In genomic region chr7:92685146-92686042, GRCh38 we compare ENCODE assay signal across 10 cellular contexts.
A peak's percentile ranks its signal among the peaks of the same experiment; 100 is the strongest.
DNase-seq lines count a peak whose midpoint lies in the region; ATAC-seq and TF ChIP-seq lines count a peak whose summit lies in the region.
"Had no signal": no experiment of that assay in that cellular context is flagged by ENCODE, and none has a peak within 500 bp of the region (broad histone marks: within the 10 kb centered on the region; RNA-seq: fewer than 3 reads in every experiment).

No MANE protein-coding gene starts in this region.

- no peaks in the 10 kb centered on the region for H3K27me3 ChIP-seq in gastrocnemius medialis
- H3K27me3 ChIP-seq: heart left ventricle had no signal

- no peaks in the 10 kb centered on the region for H3K36me3 ChIP-seq in mucosa of descending colon (ENCODE audit: low read depth)
- H3K36me3 ChIP-seq in gastrocnemius medialis, result no peaks in the 10 kb centered on the region
- H3K36me3 ChIP-seq: heart left ventricle had no signal

- DNase-seq in T-helper 9 cell (peak; percentile 16), mucosa of descending colon (no peak), gastrocnemius medialis (no peak), NCI-H510A treated with DMSO at 0.1 percent for 48 hours (lab: John Stamatoyannopoulos, UW) (no peak), mucosa of gallbladder (ENCODE audit: low spot score) (no peak)
- DNase-seq in activated T-cell treated with anti-CD3 and anti-CD28 coated beads, Interleukin-2, amount 50 U/mL, for 48 hours, result peak; percentile 63 to 72
- peak; percentile 21 for DNase-seq in stimulated activated CD8-positive, alpha-beta memory T cell treated with anti-CD3 and anti-CD28 coated beads, Interleukin-7, amount 100 ng/mL, for 24 hours (ENCODE audit: low read depth)
- DNase-seq: EL, heart left ventricle had no signal

- H3K4me3 ChIP-seq in mucosa of descending colon (no peak overlapping the region), gastrocnemius medialis (no peak overlapping the region)
- H3K4me3 ChIP-seq: heart left ventricle had no signal

- TF ChIP-seq POLR2A in gastrocnemius medialis (IDR thresholded peaks at IDR 0.05), result no peak

- H3K27ac ChIP-seq in gastrocnemius medialis, result no peak overlapping the region

- no peak for TF ChIP-seq CTCF in mucosa of descending colon (IDR thresholded peaks at IDR 0.05)
- TF ChIP-seq CTCF in gastrocnemius medialis (IDR thresholded peaks at IDR 0.05 in 4 of 5, conservative IDR thresholded peaks at IDR 0.05 in 1 of 5), result no peak

- ATAC-seq in mucosa of descending colon (peak; percentile 54), gastrocnemius medialis (no peak), HG03520 (IDR thresholded peaks at IDR 0.05; ENCODE audit: unreplicated experiment) (no peak)
- ATAC-seq: heart left ventricle had no signal

- H3K4me1 ChIP-seq in mucosa of descending colon (ENCODE audit: low read depth) (peaks cover 26% of the 10 kb centered on the region), gastrocnemius medialis (no peaks in the 10 kb centered on the region)

- intact Hi-C loops in mucosa of descending colon (cut with DNase I, micrococcal nuclease) (loop anchor here in 1 of 2 donors (10.0 kb wide), 1 partner anchor 61 kb away; no protein-coding TSS in a partner anchor), gastrocnemius medialis (cut with DNase I; ENCODE audit: low total_unique reads) (no loop called here)

- H3K9me3 ChIP-seq in mucosa of descending colon (no peaks in the 10 kb centered on the region), gastrocnemius medialis (no peaks in the 10 kb centered on the region)
- H3K9me3 ChIP-seq: heart left ventricle had no signal

- in situ Hi-C loops in gastrocnemius medialis (cut with MboI; ENCODE audit: low sequenced_read_pairs in 4 of 4), result no loop called here

Comparison
In these comparisons a context has a peak if more than half of its experiments do, and no peak if none do; other contexts are left out.
1. DNase-seq: peak in T-helper 9 cell (single experiment), activated T-cell treated with anti-CD3 and anti-CD28 coated beads, Interleukin-2, amount 50 U/mL, for 48 hours (2 of 2) and stimulated activated CD8-positive, alpha-beta memory T cell treated with anti-CD3 and anti-CD28 coated beads, Interleukin-7, amount 100 ng/mL, for 24 hours (single experiment); none in mucosa of descending colon (0 of 3), gastrocnemius medialis (0 of 2), NCI-H510A treated with DMSO at 0.1 percent for 48 hours (single experiment) and mucosa of gallbladder (single experiment).